ENCODE assay signal across 1 cellular context in genomic region chr7:91041901-91042457, GRCh38.
TF ChIP-seq lines count a peak whose summit lies in the region.

No MANE protein-coding gene starts in this region.

TF ChIP-seq in GM12878, 131 proteins besides CTCF, POLR2A, EP300 and RAD21 (continued from another document):
- TF ChIP-seq PRDM15 (CRISPR knock-in tag; IDR thresholded peaks at IDR 0.05) (no peak), KDM1A (IDR thresholded peaks at IDR 0.05; ENCODE audit: borderline replicate concordance) (no peak), MYB (IDR thresholded peaks at IDR 0.05; ENCODE audit: borderline replicate concordance, low read depth, low read length) (no peak), YBX1 (IDR thresholded peaks at IDR 0.05) (no peak), SUZ12 (IDR thresholded peaks at IDR 0.05; ENCODE audit: unreplicated experiment) (no peak), BMI1 (IDR thresholded peaks at IDR 0.05; ENCODE audit: borderline replicate concordance) (no peak), TCF7 (IDR thresholded peaks at IDR 0.05; ENCODE audit: borderline replicate concordance) (no peak)
- TF ChIP-seq, protein P1, sequence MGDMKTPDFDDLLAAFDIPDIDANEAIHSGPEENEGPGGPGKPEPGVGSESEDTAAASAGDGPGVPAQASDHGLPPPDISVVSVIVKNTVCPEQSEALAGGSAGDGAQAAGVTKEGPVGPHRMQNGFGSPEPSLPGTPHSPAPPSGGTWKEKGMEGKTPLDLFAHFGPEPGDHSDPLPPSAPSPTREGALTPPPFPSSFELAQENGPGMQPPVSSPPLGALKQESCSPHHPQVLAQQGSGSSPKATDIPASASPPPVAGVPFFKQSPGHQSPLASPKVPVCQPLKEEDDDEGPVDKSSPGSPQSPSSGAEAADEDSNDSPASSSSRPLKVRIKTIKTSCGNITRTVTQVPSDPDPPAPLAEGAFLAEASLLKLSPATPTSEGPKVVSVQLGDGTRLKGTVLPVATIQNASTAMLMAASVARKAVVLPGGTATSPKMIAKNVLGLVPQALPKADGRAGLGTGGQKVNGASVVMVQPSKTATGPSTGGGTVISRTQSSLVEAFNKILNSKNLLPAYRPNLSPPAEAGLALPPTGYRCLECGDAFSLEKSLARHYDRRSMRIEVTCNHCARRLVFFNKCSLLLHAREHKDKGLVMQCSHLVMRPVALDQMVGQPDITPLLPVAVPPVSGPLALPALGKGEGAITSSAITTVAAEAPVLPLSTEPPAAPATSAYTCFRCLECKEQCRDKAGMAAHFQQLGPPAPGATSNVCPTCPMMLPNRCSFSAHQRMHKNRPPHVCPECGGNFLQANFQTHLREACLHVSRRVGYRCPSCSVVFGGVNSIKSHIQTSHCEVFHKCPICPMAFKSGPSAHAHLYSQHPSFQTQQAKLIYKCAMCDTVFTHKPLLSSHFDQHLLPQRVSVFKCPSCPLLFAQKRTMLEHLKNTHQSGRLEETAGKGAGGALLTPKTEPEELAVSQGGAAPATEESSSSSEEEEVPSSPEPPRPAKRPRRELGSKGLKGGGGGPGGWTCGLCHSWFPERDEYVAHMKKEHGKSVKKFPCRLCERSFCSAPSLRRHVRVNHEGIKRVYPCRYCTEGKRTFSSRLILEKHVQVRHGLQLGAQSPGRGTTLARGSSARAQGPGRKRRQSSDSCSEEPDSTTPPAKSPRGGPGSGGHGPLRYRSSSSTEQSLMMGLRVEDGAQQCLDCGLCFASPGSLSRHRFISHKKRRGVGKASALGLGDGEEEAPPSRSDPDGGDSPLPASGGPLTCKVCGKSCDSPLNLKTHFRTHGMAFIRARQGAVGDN (IDR thresholded peaks at IDR 0.05) = no peak
- TF ChIP-seq, protein P2, sequence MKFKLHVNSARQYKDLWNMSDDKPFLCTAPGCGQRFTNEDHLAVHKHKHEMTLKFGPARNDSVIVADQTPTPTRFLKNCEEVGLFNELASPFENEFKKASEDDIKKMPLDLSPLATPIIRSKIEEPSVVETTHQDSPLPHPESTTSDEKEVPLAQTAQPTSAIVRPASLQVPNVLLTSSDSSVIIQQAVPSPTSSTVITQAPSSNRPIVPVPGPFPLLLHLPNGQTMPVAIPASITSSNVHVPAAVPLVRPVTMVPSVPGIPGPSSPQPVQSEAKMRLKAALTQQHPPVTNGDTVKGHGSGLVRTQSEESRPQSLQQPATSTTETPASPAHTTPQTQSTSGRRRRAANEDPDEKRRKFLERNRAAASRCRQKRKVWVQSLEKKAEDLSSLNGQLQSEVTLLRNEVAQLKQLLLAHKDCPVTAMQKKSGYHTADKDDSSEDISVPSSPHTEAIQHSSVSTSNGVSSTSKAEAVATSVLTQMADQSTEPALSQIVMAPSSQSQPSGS (IDR thresholded peaks at IDR 0.05; ENCODE audit: low read length) = no peak
